Comparison of ENCODE assay signal across 12 cellular contexts in genomic region chr4:81723927-81724587, GRCh38.
DNase-seq lines count a peak whose midpoint lies in the region; ATAC-seq and TF ChIP-seq lines count a peak whose summit lies in the region.
"Had no signal": no experiment of that assay in that cellular context is flagged by ENCODE, and none has a peak within 500 bp of the region (broad histone marks: within the 10 kb centered on the region; RNA-seq: fewer than 3 reads in every experiment).

No MANE protein-coding gene starts in this region.

- H3K79me2 ChIP-seq in mammary epithelial cell (ENCODE audit: insufficient read depth, low read length) (no peaks in the 10 kb centered on the region), mesendoderm (ENCODE audit: control insufficient read depth, insufficient read depth, low read length) (no peaks in the 10 kb centered on the region)

- H3K27me3 ChIP-seq in mammary epithelial cell (ENCODE audit: insufficient read depth, low read length) (no peaks in the 10 kb centered on the region), lower lobe of right lung (ENCODE audit: low read depth) (no peaks in the 10 kb centered on the region), mesendoderm (ENCODE audit: insufficient read depth, low read length, poor library complexity) (no peaks in the 10 kb centered on the region)
- H3K27me3 ChIP-seq: neutrophil had no signal

- H3K4me1 ChIP-seq in HEK293 (ENCODE audit: control insufficient read depth, insufficient read depth, low read length) (peaks cover 7% of the 10 kb centered on the region; the same call in 1 of the 2 replicates), mammary epithelial cell (ENCODE audit: insufficient read depth, low read length) (peaks cover 9% of the 10 kb centered on the region), lower lobe of right lung (peaks cover 34% of the 10 kb centered on the region), mesendoderm (ENCODE audit: control insufficient read depth, low read depth, low read length) (no peaks in the 10 kb centered on the region)

- H3K9me3 ChIP-seq in HEK293 (ENCODE audit: control insufficient read depth, insufficient read depth, low read depth, low read length): no peaks in the 10 kb centered on the region
- no peaks in the 10 kb centered on the region for H3K9me3 ChIP-seq in mammary epithelial cell (replicated peaks; ENCODE audit: insufficient read depth, low read length)
- no peaks in the 10 kb centered on the region for H3K9me3 ChIP-seq in lower lobe of right lung
- H3K9me3 ChIP-seq: neutrophil had no signal

- no peak overlapping the region for H2BK15ac ChIP-seq in mesendoderm (replicated peaks; ENCODE audit: low read depth)

- peak in 1 of 2 donors; percentile 60 for ATAC-seq in lower lobe of right lung

- intact Hi-C loops in mammary epithelial cell (cut with micrococcal nuclease) (no loop called here), lower lobe of right lung (cut with DNase I) (no loop called here)

- H3K9ac ChIP-seq in mammary epithelial cell (ENCODE audit: insufficient read depth, low read length) (no peak overlapping the region), mesendoderm (ENCODE audit: low read length) (no peak overlapping the region)

- CTCF ChIA-PET in HEK293 (lab: Yijun Ruan, JAX) (no interaction called here), mammary epithelial cell (lab: Charles Lee; ENCODE audit: low non-redundant PET) (no interaction called here)

- in situ Hi-C loops in mammary epithelial cell (cut with MboI; ENCODE audit: low sequenced_read_pairs in 2 of 2): no loop called here

- no peaks in the 10 kb centered on the region for H3K27me3 Mint-ChIP-seq in HFFc6 (ENCODE audit: insufficient read depth)
- H3K27me3 Mint-ChIP-seq: stimulated activated naive CD8-positive, alpha-beta T cell treated with anti-CD3 and anti-CD28 coated beads, Interleukin-15, amount 100 ng/mL, for 72 hours had no signal

- no peak overlapping the region for H3K23ac ChIP-seq in mesendoderm (ENCODE audit: low read length)

- no peak overlapping the region for H3K4me2 ChIP-seq in mammary epithelial cell (ENCODE audit: insufficient read depth, low read depth, low read length)
- H3K4me2 ChIP-seq in mesendoderm (ENCODE audit: low read length): no peak overlapping the region

- no peak overlapping the region for H3K27ac Mint-ChIP-seq in HFFc6
- H3K27ac Mint-ChIP-seq: activated naive CD4-positive, alpha-beta T cell treated with anti-CD3 and anti-CD28 coated beads for 36 hours had no signal

- H3K4me3 Mint-ChIP-seq in HFFc6: no peak overlapping the region
- H3K4me3 Mint-ChIP-seq: activated naive CD4-positive, alpha-beta T cell treated with anti-CD3 and anti-CD28 coated beads for 36 hours; stimulated activated naive CD8-positive, alpha-beta T cell treated with anti-CD3 and anti-CD28 coated beads, Interleukin-15, amount 100 ng/mL, for 72 hours had no signal

- H3K4me1 Mint-ChIP-seq in HFFc6 (ENCODE audit: low read depth): no peaks in the 10 kb centered on the region

- H3K27ac ChIP-seq in HEK293 (ENCODE audit: extremely low read depth, low read depth, low read length) (no peak overlapping the region), mammary epithelial cell (ENCODE audit: insufficient read depth, low read depth, low read length) (no peak overlapping the region), lower lobe of right lung (peak overlapping the region; percentile 0), mesendoderm (ENCODE audit: low read depth, low read length) (no peak overlapping the region)
- H3K27ac ChIP-seq: neutrophil had no signal

- H3K18ac ChIP-seq in mesendoderm (ENCODE audit: low read length): no peak overlapping the region

- no peak overlapping the region for H2AK5ac ChIP-seq in mesendoderm (ENCODE audit: low read length)

- H4K5ac ChIP-seq in mesendoderm (ENCODE audit: low read length): no peak overlapping the region

- DNase-seq in DMS53 (lab: John Stamatoyannopoulos, UW) (peak; percentile 16), DMS53 treated with DMSO at 0.1 percent for 48 hours (lab: John Stamatoyannopoulos, UW; ENCODE audit: unreplicated experiment) (no peak), mammary epithelial cell (peak; percentile 27), lower lobe of right lung (no peak), mesendoderm (no peak), SK-N-DZ (ENCODE audit: low spot score) (no peak), HFFc6 (no peak)
- DNase-seq: activated CD4-positive, CD25-positive, alpha-beta regulatory T cell; activated naive CD4-positive, alpha-beta T cell treated with anti-CD3 and anti-CD28 coated beads for 36 hours; stimulated activated naive CD8-positive, alpha-beta T cell treated with anti-CD3 and anti-CD28 coated beads, Interleukin-15, amount 100 ng/mL, for 72 hours had no signal

- H4K20me1 ChIP-seq in mammary epithelial cell (ENCODE audit: insufficient read depth, low read length): no peaks in the 10 kb centered on the region

- no peak overlapping the region for H2AFZ ChIP-seq in mammary epithelial cell (ENCODE audit: low read depth, low read length)

- no peak overlapping the region for H4K8ac ChIP-seq in mesendoderm (ENCODE audit: low read depth, low read length)

- dilution Hi-C loops in mammary epithelial cell (cut with HindIII; ENCODE audit: low sequenced_read_pairs): no loop called here

- no peak overlapping the region for H2BK5ac ChIP-seq in mesendoderm (ENCODE audit: low read length)

- H3K9me3 Mint-ChIP-seq in HFFc6: peaks cover 64% of the 10 kb centered on the region
- H3K9me3 Mint-ChIP-seq: activated naive CD4-positive, alpha-beta T cell treated with anti-CD3 and anti-CD28 coated beads for 36 hours had no signal

- no peaks in the 10 kb centered on the region for H3K36me3 Mint-ChIP-seq in HFFc6 (ENCODE audit: low read depth)

- H3K56ac ChIP-seq in mesendoderm (ENCODE audit: low read length): no peak overlapping the region

- H3K79me1 ChIP-seq in mesendoderm (ENCODE audit: low read length): no peaks in the 10 kb centered on the region

- no TSS peak for BruUV-seq in mammary epithelial cell (replicated peaks; lab: Mats Ljungman, UMichigan)

- TF ChIP-seq CTCF in HEK293 (tag by site-specific recombination; IDR thresholded peaks at IDR 0.05) (no peak), mammary epithelial cell (conservative IDR thresholded peaks at IDR 0.05 in 1 of 2, IDR thresholded peaks at IDR 0.05 in 1 of 2; ENCODE audit: extremely low read depth in 1 of 2, insufficient read depth in 1 of 2, low read depth in 1 of 2, low read length in 2 of 2) (no peak), lower lobe of right lung (IDR thresholded peaks at IDR 0.05) (no peak), HFFc6 (IDR thresholded peaks at IDR 0.05) (no peak)

- POLR2A ChIA-PET in HEK293 (lab: Yijun Ruan, JAX): no interaction called here

- H2BK120ac ChIP-seq in mesendoderm (ENCODE audit: low read depth, low read length): no peak overlapping the region

- H3K4ac ChIP-seq in mesendoderm (ENCODE audit: low read depth, low read length): no peak overlapping the region

- 63% methylated on average over 3 of the region's 3 CpGs for WGBS in mammary epithelial cell (ENCODE audit: low coverage, missing lambda C conversion rate)
- no CpG with 5 or more reads among the region's 3 CpGs for WGBS in mesendoderm (ENCODE audit: extremely low coverage, insufficient coverage, low lambda C conversion rate)

- H3K4me3 ChIP-seq in HEK293 (ENCODE audit: low read depth, low read length) (no peak overlapping the region), mammary epithelial cell (replicated peaks in 1 of 3; ENCODE audit: insufficient read depth in 1 of 3, low read depth in 2 of 3, low read length in 3 of 3) (no peak overlapping the region), lower lobe of right lung (no peak overlapping the region), mesendoderm (ENCODE audit: low read length) (no peak overlapping the region)

- H3K36me3 ChIP-seq in HEK293 (ENCODE audit: control insufficient read depth in 2 of 2, insufficient read depth in 1 of 2, low read length in 2 of 2) (no peaks in the 10 kb centered on the region), mammary epithelial cell (ENCODE audit: insufficient read depth, low read length) (no peaks in the 10 kb centered on the region), lower lobe of right lung (no peaks in the 10 kb centered on the region), mesendoderm (ENCODE audit: control insufficient read depth, insufficient read depth, low read length) (no peaks in the 10 kb centered on the region)
- H3K36me3 ChIP-seq: neutrophil had no signal

TF ChIP-seq in HEK293, 187 proteins besides CTCF, POLR2A, EP300 and RAD21:
- no peak for TF ChIP-seq OVOL3 (tag by site-specific recombination; IDR thresholded peaks at IDR 0.05)
- 0 out of 2 replicates have a peak, but pooled peaks have one; percentile 24 for TF ChIP-seq ZNF664 (tag by site-specific recombination; IDR thresholded peaks at IDR 0.05)
- 0 out of 2 replicates have a peak, but pooled peaks have one; percentile 14 for TF ChIP-seq PRDM6 (tag by site-specific recombination; IDR thresholded peaks at IDR 0.05)
TF ChIP-seq in HEK293: peak in this region for 2.

Comparison
In these comparisons a context has a peak if more than half of its experiments do, and no peak if none do; other contexts are left out.
1. DNase-seq: peak in DMS53 (single experiment) and mammary epithelial cell (single experiment); none in DMS53 treated with DMSO at 0.1 percent for 48 hours (single experiment), lower lobe of right lung (single experiment), mesendoderm (single experiment), SK-N-DZ (single experiment) and HFFc6 (single experiment).